ENCODE assay signal across 18 cellular contexts in the genomic region with DNA sequence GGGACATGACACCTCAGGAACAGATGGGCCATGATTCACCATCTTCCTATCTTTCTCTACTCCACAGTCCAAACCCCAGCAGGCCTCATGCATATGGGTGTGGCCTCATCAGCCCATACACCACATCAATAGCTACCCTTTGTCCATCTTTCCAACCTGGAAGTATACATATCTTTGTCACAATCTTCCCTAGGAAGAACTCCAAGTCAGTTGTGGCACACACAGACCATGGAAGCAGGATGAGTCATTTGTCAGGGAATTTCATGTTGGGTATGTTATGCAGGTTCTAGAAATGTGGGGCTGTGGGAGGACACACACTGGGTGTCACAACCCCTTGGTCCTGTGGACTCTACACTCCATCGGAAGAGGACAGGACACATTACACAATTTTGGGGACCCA. TPM values are rescaled to one million over a fixed set of nuclear protein-coding genes. Genes with fewer than 3 reads are reported as not detected.
A peak's percentile ranks its signal among the peaks of the same experiment; 100 is the strongest.
DNase-seq lines count a peak whose midpoint lies in the region; ATAC-seq, FAIRE-seq and TF ChIP-seq lines count a peak whose summit lies in the region.
"Had no signal": no experiment of that assay in that cellular context is flagged by ENCODE, and none has a peak within 500 bp of the region (broad histone marks: within the 10 kb centered on the region; RNA-seq: fewer than 3 reads in every experiment).

No MANE protein-coding gene starts in this region.

- H3K9me1 ChIP-seq in endothelial cell of umbilical vein (replicated peaks; ENCODE audit: control insufficient read depth, extremely low read depth, insufficient read depth, low read length), result no peaks in the 10 kb centered on the region

- dilution Hi-C loops in endothelial cell of umbilical vein (cut with MboI; ENCODE audit: extremely low pct_ligation_motif_present, low sequenced_read_pairs), result no loop called here

- peak overlapping the region; percentile 15 for H2AFZ ChIP-seq in endothelial cell of umbilical vein (ENCODE audit: low read depth, low read length)

- CTCF ChIA-PET in endothelial cell of umbilical vein (lab: Charles Lee) (interaction anchor here (1.2 to 2.9 kb wide), 8 partner anchors 9 to 238 kb away, joined by 3 to 10 read pairs (median 6); no protein-coding TSS in a partner anchor), Caco-2 (lab: Charles Lee) (no interaction called here)

- no peaks in the 10 kb centered on the region for H3K36me3 ChIP-seq in endothelial cell of umbilical vein (ENCODE audit: control insufficient read depth in 2 of 2, extremely low read depth in 1 of 2, insufficient read depth in 2 of 2, low read length in 2 of 2)
- H3K36me3 ChIP-seq in Caco-2 (ENCODE audit: control insufficient read depth, insufficient read depth, low read length), result no peaks in the 10 kb centered on the region
- H3K36me3 ChIP-seq: MG63, Peyer's patch had no signal

- no peaks in the 10 kb centered on the region for H3K27me3 Mint-ChIP-seq in Caco-2 (ENCODE audit: insufficient read depth, unreplicated experiment)

- no peak for TF ChIP-seq CTCF in endothelial cell of umbilical vein (IDR thresholded peaks at IDR 0.05; ENCODE audit: extremely low read depth in 1 of 2, insufficient read depth in 1 of 2, low read depth in 1 of 2, low read length in 2 of 2)
- TF ChIP-seq CTCF in Caco-2 (IDR thresholded peaks at IDR 0.05; ENCODE audit: insufficient read depth in 1 of 2, low read depth in 1 of 2, low read length in 1 of 2, severe bottlenecking in 1 of 2, unreplicated experiment in 1 of 2), result no peak

- H3K4me1 ChIP-seq in endothelial cell of umbilical vein (ENCODE audit: control insufficient read depth, extremely low read depth, insufficient read depth, low read length) (no peaks in the 10 kb centered on the region), Caco-2 (peaks cover 36% of the 10 kb centered on the region)
- H3K4me1 ChIP-seq: Peyer's patch had no signal

- H3K9ac ChIP-seq in endothelial cell of umbilical vein (replicated peaks; ENCODE audit: extremely low read depth, insufficient read depth, low read length), result no peak overlapping the region

- H3K9me3 ChIP-seq in endothelial cell of umbilical vein (replicated peaks; ENCODE audit: control insufficient read depth, insufficient read depth, low read length) (no peaks in the 10 kb centered on the region), Caco-2 (no peaks in the 10 kb centered on the region)
- H3K9me3 ChIP-seq: MG63, Peyer's patch had no signal

- no peak overlapping the region for H3K4me3 Mint-ChIP-seq in Caco-2 (ENCODE audit: unreplicated experiment)

- H3K36me3 Mint-ChIP-seq in Caco-2 (ENCODE audit: insufficient read depth, unreplicated experiment), result no peaks in the 10 kb centered on the region

- no peak for ATAC-seq in HG03571 (IDR thresholded peaks at IDR 0.05; ENCODE audit: unreplicated experiment)
- no peak for ATAC-seq in HG03039 (IDR thresholded peaks at IDR 0.05; ENCODE audit: unreplicated experiment)

- H3K27ac ChIP-seq in endothelial cell of umbilical vein (ENCODE audit: insufficient read depth, low read depth, low read length), result no peak overlapping the region
- H3K27ac ChIP-seq: HL-60, Peyer's patch had no signal

- no peak overlapping the region for H3K4me2 ChIP-seq in endothelial cell of umbilical vein (ENCODE audit: insufficient read depth, low read length)

- H3K79me2 ChIP-seq in endothelial cell of umbilical vein (ENCODE audit: control insufficient read depth, insufficient read depth, low read length), result no peaks in the 10 kb centered on the region

- TF ChIP-seq POLR2A in endothelial cell of umbilical vein (IDR thresholded peaks at IDR 0.05; ENCODE audit: low read depth, low read length), result no peak

- H3K4me3 ChIP-seq in endothelial cell of umbilical vein (replicated peaks in 1 of 3; ENCODE audit: insufficient read depth in 1 of 3, low read depth in 1 of 3, low read length in 3 of 3), result no peak overlapping the region
- no peak overlapping the region for H3K4me3 ChIP-seq in Caco-2 (ENCODE audit: low read depth, low read length)
- H3K4me3 ChIP-seq: K562, MG63, Peyer's patch had no signal

- H3K4me1 Mint-ChIP-seq in Caco-2 (ENCODE audit: low read depth, unreplicated experiment), result peaks cover 14% of the 10 kb centered on the region

- DNase-seq in COLO829 (ENCODE audit: low spot score) (peak; percentile 4), M059J (ENCODE audit: low read depth) (peak; percentile 21), endothelial cell of umbilical vein (ENCODE audit: low read depth, low spot score) (no peak), kidney tubule cell (ENCODE audit: low spot score) (peak; percentile 64), RKO (ENCODE audit: low spot score) (no peak), Caco-2 (no peak)
- DNase-seq: DMS79, GOT3, NCI-H2171, Peyer's patch, SIG-M5 had no signal

- BruUV-seq in endothelial cell of umbilical vein (replicated peaks; lab: Mats Ljungman, UMichigan), result no TSS peak
- no TSS peak for BruUV-seq in Caco-2 (replicated peaks; lab: Mats Ljungman, UMichigan)

- FAIRE-seq in endothelial cell of umbilical vein (lab: Jason Lieb, UNC), result no peak
- FAIRE-seq: K562 had no signal

- H4K20me1 ChIP-seq in endothelial cell of umbilical vein (replicated peaks; ENCODE audit: control insufficient read depth, extremely low read depth, insufficient read depth, low read length), result no peaks in the 10 kb centered on the region

- no peaks in the 10 kb centered on the region for H3K9me3 Mint-ChIP-seq in Caco-2 (ENCODE audit: unreplicated experiment)

- POLR2A ChIA-PET in endothelial cell of umbilical vein (lab: Charles Lee) (no interaction called here), Caco-2 (lab: Charles Lee) (no interaction called here)

- no peak overlapping the region for H3K27ac Mint-ChIP-seq in Caco-2 (ENCODE audit: unreplicated experiment)

- no peaks in the 10 kb centered on the region for H3K27me3 ChIP-seq in endothelial cell of umbilical vein (ENCODE audit: control insufficient read depth in 2 of 2, insufficient read depth in 2 of 2, low read length in 2 of 2)
- no peaks in the 10 kb centered on the region for H3K27me3 ChIP-seq in Caco-2 (replicated peaks; ENCODE audit: control insufficient read depth, insufficient read depth, low read length)
- H3K27me3 ChIP-seq: MG63, Peyer's patch had no signal

- intact Hi-C loops in endothelial cell of umbilical vein (cut with micrococcal nuclease), result loop anchor here (10.0 kb wide), 1 partner anchor 442 kb away; no protein-coding TSS in a partner anchor
- intact Hi-C loops in Caco-2 (cut with micrococcal nuclease; ENCODE audit: unreplicated experiment), result no loop called here

TF ChIP-seq in endothelial cell of umbilical vein, 7 proteins besides CTCF, POLR2A, EP300 and RAD21:
- no peak for TF ChIP-seq MYC (IDR thresholded peaks at IDR 0.05; ENCODE audit: low read depth, low read length)
- peak; percentile 26 for TF ChIP-seq FOS (IDR thresholded peaks at IDR 0.05; ENCODE audit: borderline replicate concordance, insufficient read depth, low read length)

RNA-seq across cellular contexts. Expression of a gene that starts 30.5 kb away (rescaled TPM):
- not detected in 2 replicates for total RNA-seq in M059J (2014; rRNA removed; shearing (Covaris generic))
- total RNA-seq in endothelial cell of umbilical vein (not detected in 2 replicates), Caco-2 (2022) (not detected in 2 replicates)
- polyA plus RNA-seq in endothelial cell of umbilical vein, result not detected in 2 replicates
- polyA plus RNA-seq in endothelial cell of umbilical vein (2011; cell fraction: cytosol; rRNA removed), result not detected in 2 replicates
- polyA plus RNA-seq in endothelial cell of umbilical vein (2011; cell fraction: nucleus; rRNA removed), result not detected in 2 replicates
- polyA plus RNA-seq in endothelial cell of umbilical vein (2012), result not detected in 2 replicates
- polyA minus RNA-seq in endothelial cell of umbilical vein, result not detected in 2 replicates
- not detected for polyA minus RNA-seq in endothelial cell of umbilical vein (2011; cell fraction: cytosol; rRNA and poly(A)+ RNA removed)
- not detected in 2 replicates for polyA minus RNA-seq in endothelial cell of umbilical vein (2011; cell fraction: nucleus; rRNA and poly(A)+ RNA removed)
- total RNA-seq: A172, K562, NCI-H460 had no signal
- polyA plus RNA-seq: K562 had no signal

RNA-seq across cellular contexts. Expression of a gene that starts 47.6 kb away (rescaled TPM):
- not detected in 2 replicates for total RNA-seq in M059J (2014; rRNA removed; shearing (Covaris generic))
- total RNA-seq in endothelial cell of umbilical vein (not detected in 2 replicates), Caco-2 (2022) (not detected in 2 replicates)
- polyA plus RNA-seq in endothelial cell of umbilical vein, result not detected in 2 replicates
- polyA plus RNA-seq in endothelial cell of umbilical vein (2011; cell fraction: cytosol; rRNA removed), result not detected in 2 replicates
- not detected in 2 replicates for polyA plus RNA-seq in endothelial cell of umbilical vein (2011; cell fraction: nucleus; rRNA removed)
- polyA plus RNA-seq in endothelial cell of umbilical vein (2012), result not detected in 2 replicates
- not detected in 2 replicates for polyA minus RNA-seq in endothelial cell of umbilical vein
- polyA minus RNA-seq in endothelial cell of umbilical vein (2011; cell fraction: cytosol; rRNA and poly(A)+ RNA removed), result not detected
- polyA minus RNA-seq in endothelial cell of umbilical vein (2011; cell fraction: nucleus; rRNA and poly(A)+ RNA removed), result not detected in 2 replicates
- total RNA-seq: A172, NCI-H460 had no signal

Comparison
In these comparisons a context has a peak if more than half of its experiments do, and no peak if none do; other contexts are left out.
1. DNase-seq: peak in COLO829 (single experiment), M059J (single experiment) and kidney tubule cell (single experiment); none in endothelial cell of umbilical vein (single experiment), RKO (single experiment) and Caco-2 (0 of 2).